ENCODE assay signal across 8 cellular contexts in genomic region chr7:123871998-123872867, GRCh38. TPM values are rescaled to one million over a fixed set of nuclear protein-coding genes. Genes with fewer than 3 reads are reported as not detected.
DNase-seq lines count a peak whose midpoint lies in the region; ATAC-seq and TF ChIP-seq lines count a peak whose summit lies in the region.

No MANE protein-coding gene starts in this region.

- intact Hi-C loops in activated CD8-positive, alpha-beta T cell treated with anti-CD3 and anti-CD28 coated beads for 36 hours (cut with micrococcal nuclease) = loop anchor here (2.0 kb wide), 1 partner anchor 73 kb away; no protein-coding TSS in a partner anchor

- DNase-seq in Caki2 (ENCODE audit: low read depth) (peak; percentile 16), NCI-H2107 (lab: John Stamatoyannopoulos, UW) (peak; percentile 13), globus pallidus (ENCODE audit: low spot score) (peak; percentile 26), retinal pigment epithelial cell (ENCODE audit: low read depth) (peak; percentile 27), T1000 (lab: John Stamatoyannopoulos, UW) (no peak)
- peak; percentile 61 for DNase-seq in activated CD8-positive, alpha-beta T cell treated with anti-CD3 and anti-CD28 coated beads for 36 hours

- H3K9me3 Mint-ChIP-seq in activated CD8-positive, alpha-beta T cell treated with anti-CD3 and anti-CD28 coated beads for 36 hours = no peaks in the 10 kb centered on the region

- H3K27ac Mint-ChIP-seq in activated CD8-positive, alpha-beta T cell treated with anti-CD3 and anti-CD28 coated beads for 36 hours = no peak overlapping the region

- POLR2A ChIA-PET in activated CD8-positive, alpha-beta T cell treated with anti-CD3 and anti-CD28 coated beads for 36 hours (lab: Charles Lee) = no interaction called here

- CTCF ChIA-PET in activated CD8-positive, alpha-beta T cell treated with anti-CD3 and anti-CD28 coated beads for 36 hours (lab: Charles Lee) = interaction anchor here (0.7 to 3.5 kb wide), 22 partner anchors 8 to 380 kb away, joined by 3 to 65 read pairs (median 4); partner anchors contain the start of gene WASL

- ATAC-seq in GM19035 (IDR thresholded peaks at IDR 0.05; ENCODE audit: unreplicated experiment) (peak; percentile 88), HG03103 (IDR thresholded peaks at IDR 0.05; ENCODE audit: low read depth, unreplicated experiment) (peak; percentile 82)
- ATAC-seq in activated CD8-positive, alpha-beta T cell treated with anti-CD3 and anti-CD28 coated beads for 36 hours = peak; percentile 82

- H3K36me3 Mint-ChIP-seq in activated CD8-positive, alpha-beta T cell treated with anti-CD3 and anti-CD28 coated beads for 36 hours (ENCODE audit: low read depth) = no peaks in the 10 kb centered on the region

- H3K4me3 Mint-ChIP-seq in activated CD8-positive, alpha-beta T cell treated with anti-CD3 and anti-CD28 coated beads for 36 hours = no peak overlapping the region

- no peaks in the 10 kb centered on the region for H3K4me1 Mint-ChIP-seq in activated CD8-positive, alpha-beta T cell treated with anti-CD3 and anti-CD28 coated beads for 36 hours (ENCODE audit: low read depth)

- in situ Hi-C loops in Caki2 (cut with HindIII; ENCODE audit: low pct_unique_long_range_greater_than_20kb, low sequenced_read_pairs) = no loop called here

- peaks cover 12% of the 10 kb centered on the region for H3K27me3 Mint-ChIP-seq in activated CD8-positive, alpha-beta T cell treated with anti-CD3 and anti-CD28 coated beads for 36 hours

- H3K4me3 ChIP-seq in retinal pigment epithelial cell (ENCODE audit: low read length) = no peak overlapping the region

- TF ChIP-seq CTCF in activated CD8-positive, alpha-beta T cell treated with anti-CD3 and anti-CD28 coated beads for 36 hours (IDR thresholded peaks at IDR 0.05) = peak; percentile 66
- TF ChIP-seq CTCF in retinal pigment epithelial cell (conservative IDR thresholded peaks at IDR 0.05; ENCODE audit: low read depth, low read length) = peak; percentile 56

RNA-seq across cellular contexts. Expression of gene HYAL4, which starts 27.3 kb away (rescaled TPM):
- not detected in 2 replicates for total RNA-seq in Caki2 (2014; rRNA removed; shearing (Covaris generic); ENCODE audit: low replicate concordance)
- total RNA-seq in activated CD8-positive, alpha-beta T cell treated with anti-CD3 and anti-CD28 coated beads for 36 hours = not detected

RNA-seq across cellular contexts. Expression of gene SPAM1, which starts 52.8 kb away (rescaled TPM):
- total RNA-seq in Caki2 (2014; rRNA removed; shearing (Covaris generic); ENCODE audit: low replicate concordance) = not detected in 2 replicates
- not detected for total RNA-seq in activated CD8-positive, alpha-beta T cell treated with anti-CD3 and anti-CD28 coated beads for 36 hours
